In genomic region chr1:226660410-226661182, GRCh38 we compare ENCODE assay signal across 10 cellular contexts.
DNase-seq lines count a peak whose midpoint lies in the region; ATAC-seq and TF ChIP-seq lines count a peak whose summit lies in the region.
"Had no signal": no experiment of that assay in that cellular context is flagged by ENCODE, and none has a peak within 500 bp of the region (broad histone marks: within the 10 kb centered on the region; RNA-seq: fewer than 3 reads in every experiment).

No MANE protein-coding gene starts in this region.

- H3K9me3 Mint-ChIP-seq in activated CD4-positive, alpha-beta memory T cell treated with anti-CD3 and anti-CD28 coated beads for 36 hours, result no peaks in the 10 kb centered on the region

- no peaks in the 10 kb centered on the region for H3K27me3 ChIP-seq in left ventricle myocardium inferior (ENCODE audit: low read depth)
- no peaks in the 10 kb centered on the region for H3K27me3 ChIP-seq in spleen (replicated peaks in 1 of 7)

- no peaks in the 10 kb centered on the region for H3K27me3 Mint-ChIP-seq in activated CD4-positive, alpha-beta memory T cell treated with anti-CD3 and anti-CD28 coated beads for 36 hours

- H3K27ac ChIP-seq in left ventricle myocardium inferior (replicated peaks) (no peak overlapping the region), spleen (peak overlapping the region in 4 of 8 donors; percentile 81 to 88 (median 86))
- H3K27ac ChIP-seq: epithelial cell of prostate had no signal

- H3K36me3 ChIP-seq in left ventricle myocardium inferior (no peaks in the 10 kb centered on the region), spleen (peaks cover 0 to 30% (median 0%) of the 10 kb centered on the region in 6 donors)

- CTCF ChIA-PET in activated CD4-positive, alpha-beta memory T cell treated with anti-CD3 and anti-CD28 coated beads for 36 hours (lab: Charles Lee), result interaction anchor here (1.0 to 5.0 kb wide), 6 partner anchors 19 to 77 kb away, joined by 3 to 43 read pairs (median 8); no protein-coding TSS in a partner anchor

- DNase-seq in NCI-H2081 (lab: John Stamatoyannopoulos, UW) (peak; percentile 30 to 61), NCI-H2081 treated with DMSO at 0.1 percent for 48 hours (lab: John Stamatoyannopoulos, UW) (no peak), left ventricle myocardium inferior (peak; percentile 68), spleen (peak; percentile 89), NCI-H2107 treated with DMSO at 0.1 percent for 48 hours (lab: John Stamatoyannopoulos, UW; ENCODE audit: unreplicated experiment) (no peak), DMS79 (lab: John Stamatoyannopoulos, UW) (no peak)
- DNase-seq in activated CD4-positive, alpha-beta memory T cell treated with anti-CD3 and anti-CD28 coated beads for 36 hours, result peak; percentile 34
- DNase-seq: activated CD4-positive, CD25-positive, alpha-beta regulatory T cell had no signal

- no peak overlapping the region for H3K27ac Mint-ChIP-seq in activated CD4-positive, alpha-beta memory T cell treated with anti-CD3 and anti-CD28 coated beads for 36 hours

- ATAC-seq in GM18511 (IDR thresholded peaks at IDR 0.05; ENCODE audit: unreplicated experiment), result no peak

- H3K4me3 ChIP-seq in left ventricle myocardium inferior (no peak overlapping the region), spleen (peak overlapping the region in 1 of 8 donors; percentile 25)

- WGBS in spleen, 5 donors, result 30 to 38% (median 33%) methylated on average over 17 of the region's 17 CpGs

- peaks cover 68% of the 10 kb centered on the region for H3K4me1 Mint-ChIP-seq in activated CD4-positive, alpha-beta memory T cell treated with anti-CD3 and anti-CD28 coated beads for 36 hours (ENCODE audit: low read depth)

- no peaks in the 10 kb centered on the region for H3K4me1 ChIP-seq in left ventricle myocardium inferior
- peaks cover 0 to 77% (median 0%) of the 10 kb centered on the region in 6 donors for H3K4me1 ChIP-seq in spleen

- H3K36me3 Mint-ChIP-seq in activated CD4-positive, alpha-beta memory T cell treated with anti-CD3 and anti-CD28 coated beads for 36 hours, result peaks cover 10% of the 10 kb centered on the region

- TF ChIP-seq POLR2A in spleen (IDR thresholded peaks at IDR 0.05), result no peak

- TF ChIP-seq CTCF in left ventricle myocardium inferior (IDR thresholded peaks at IDR 0.05; ENCODE audit: borderline replicate concordance) (no peak), spleen (IDR thresholded peaks at IDR 0.05 in 8 of 11, conservative IDR thresholded peaks at IDR 0.05 in 3 of 11) (no peak)

- H3K9me3 ChIP-seq in left ventricle myocardium inferior (replicated peaks) (no peaks in the 10 kb centered on the region), spleen (no peaks in the 10 kb centered on the region)

- no peak overlapping the region for H3K4me3 Mint-ChIP-seq in activated CD4-positive, alpha-beta memory T cell treated with anti-CD3 and anti-CD28 coated beads for 36 hours

- POLR2A ChIA-PET in activated CD4-positive, alpha-beta memory T cell treated with anti-CD3 and anti-CD28 coated beads for 36 hours (lab: Charles Lee), result interaction anchor here (1.0 to 3.3 kb wide), 5 partner anchors 16 to 64 kb away, joined by 3 to 18 read pairs (median 8); no protein-coding TSS in a partner anchor

- intact Hi-C loops in activated CD4-positive, alpha-beta memory T cell treated with anti-CD3 and anti-CD28 coated beads for 36 hours (cut with micrococcal nuclease), result no loop called here
- intact Hi-C loops in left ventricle myocardium inferior (cut with micrococcal nuclease) (no loop called here), spleen (cut with DNase I; ENCODE audit: low total_unique reads) (no loop called here)

Comparison
In these comparisons a context has a peak if more than half of its experiments do, and no peak if none do; other contexts are left out.
1. DNase-seq: peak in NCI-H2081 (2 of 2), activated CD4-positive, alpha-beta memory T cell treated with anti-CD3 and anti-CD28 coated beads for 36 hours (single experiment), left ventricle myocardium inferior (single experiment) and spleen (single experiment); none in NCI-H2081 treated with DMSO at 0.1 percent for 48 hours (single experiment), NCI-H2107 treated with DMSO at 0.1 percent for 48 hours (single experiment) and DMS79 (single experiment).